Comparison of ENCODE assay signal across 2 cellular contexts in the genomic region with DNA sequence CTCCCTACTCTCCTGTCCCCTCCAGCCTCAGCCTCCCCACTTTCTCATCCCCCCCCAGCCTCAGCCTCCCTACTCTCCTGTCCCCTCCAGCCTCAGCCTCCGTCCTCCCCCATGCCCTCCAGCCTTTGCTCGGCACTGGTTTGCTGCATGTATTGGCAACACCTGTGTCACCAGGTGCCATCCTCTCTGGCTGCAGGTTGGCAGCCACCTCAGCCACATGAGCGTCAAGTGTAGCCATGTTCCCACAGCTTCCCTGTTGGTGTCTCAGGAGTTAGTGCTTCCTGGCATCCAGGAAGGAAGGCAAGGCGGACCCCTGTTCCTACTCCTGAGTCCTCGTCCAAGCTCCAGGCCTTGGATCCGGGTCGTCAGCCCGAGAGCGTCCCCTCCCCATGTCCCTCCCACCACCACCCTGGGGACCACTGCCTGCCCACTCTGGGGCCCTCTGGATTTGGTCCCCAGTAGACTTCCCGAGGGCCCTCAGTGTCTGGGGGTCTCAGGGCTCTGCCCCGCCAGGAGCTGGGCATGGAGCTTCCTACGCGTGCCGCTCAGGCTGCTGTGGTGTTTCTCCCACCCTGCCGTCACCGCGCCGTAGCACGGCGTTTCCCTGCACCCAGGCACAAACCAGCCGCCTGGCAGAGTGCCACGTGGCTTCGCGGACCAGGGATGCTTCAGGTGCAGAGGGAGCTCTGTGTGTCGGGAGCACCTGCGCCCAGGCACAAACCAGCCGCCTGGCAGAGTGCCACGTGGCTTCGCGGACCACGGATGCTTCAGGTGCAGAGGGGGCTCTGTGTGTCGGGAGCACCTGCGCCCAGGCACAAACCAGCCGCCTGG.
A peak's percentile ranks its signal among the peaks of the same experiment; 100 is the strongest.
TF ChIP-seq lines count a peak whose summit lies in the region.

No MANE protein-coding gene starts in this region.

TF ChIP-seq in HepG2, 621 proteins besides CTCF, POLR2A, EP300 and RAD21:
- TF ChIP-seq FLYWCH1 (CRISPR knock-in tag; IDR thresholded peaks at IDR 0.05) (no peak), AGO2 (optimal IDR thresholded peaks at IDR 0.05; ENCODE audit: low read depth, low read length) (peak; percentile 72)
TF ChIP-seq in HepG2: peak in this region for 1.

TF ChIP-seq in GM23338, 12 proteins besides CTCF, POLR2A, EP300 and RAD21:
- TF ChIP-seq EZH2 (IDR thresholded peaks at IDR 0.05; ENCODE audit: low read depth, unreplicated experiment) (no peak), CREB1 (CRISPR knock-in tag; IDR thresholded peaks at IDR 0.05; ENCODE audit: low read depth) (no peak), ZNF331 (CRISPR knock-in tag; IDR thresholded peaks at IDR 0.05; ENCODE audit: low read depth) (no peak), POLR2AphosphoS5 (IDR thresholded peaks at IDR 0.05; ENCODE audit: low read depth) (no peak), JUNB (IDR thresholded peaks at IDR 0.05; ENCODE audit: unreplicated experiment) (no peak), EZH2phosphoT487 (IDR thresholded peaks at IDR 0.05; ENCODE audit: unreplicated experiment) (no peak), NANOG (IDR thresholded peaks at IDR 0.05; ENCODE audit: borderline replicate concordance) (no peak)
- TF ChIP-seq, protein P1, sequence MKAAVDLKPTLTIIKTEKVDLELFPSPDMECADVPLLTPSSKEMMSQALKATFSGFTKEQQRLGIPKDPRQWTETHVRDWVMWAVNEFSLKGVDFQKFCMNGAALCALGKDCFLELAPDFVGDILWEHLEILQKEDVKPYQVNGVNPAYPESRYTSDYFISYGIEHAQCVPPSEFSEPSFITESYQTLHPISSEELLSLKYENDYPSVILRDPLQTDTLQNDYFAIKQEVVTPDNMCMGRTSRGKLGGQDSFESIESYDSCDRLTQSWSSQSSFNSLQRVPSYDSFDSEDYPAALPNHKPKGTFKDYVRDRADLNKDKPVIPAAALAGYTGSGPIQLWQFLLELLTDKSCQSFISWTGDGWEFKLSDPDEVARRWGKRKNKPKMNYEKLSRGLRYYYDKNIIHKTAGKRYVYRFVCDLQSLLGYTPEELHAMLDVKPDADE (IDR thresholded peaks at IDR 0.05), result no peak
- TF ChIP-seq, protein P2, sequence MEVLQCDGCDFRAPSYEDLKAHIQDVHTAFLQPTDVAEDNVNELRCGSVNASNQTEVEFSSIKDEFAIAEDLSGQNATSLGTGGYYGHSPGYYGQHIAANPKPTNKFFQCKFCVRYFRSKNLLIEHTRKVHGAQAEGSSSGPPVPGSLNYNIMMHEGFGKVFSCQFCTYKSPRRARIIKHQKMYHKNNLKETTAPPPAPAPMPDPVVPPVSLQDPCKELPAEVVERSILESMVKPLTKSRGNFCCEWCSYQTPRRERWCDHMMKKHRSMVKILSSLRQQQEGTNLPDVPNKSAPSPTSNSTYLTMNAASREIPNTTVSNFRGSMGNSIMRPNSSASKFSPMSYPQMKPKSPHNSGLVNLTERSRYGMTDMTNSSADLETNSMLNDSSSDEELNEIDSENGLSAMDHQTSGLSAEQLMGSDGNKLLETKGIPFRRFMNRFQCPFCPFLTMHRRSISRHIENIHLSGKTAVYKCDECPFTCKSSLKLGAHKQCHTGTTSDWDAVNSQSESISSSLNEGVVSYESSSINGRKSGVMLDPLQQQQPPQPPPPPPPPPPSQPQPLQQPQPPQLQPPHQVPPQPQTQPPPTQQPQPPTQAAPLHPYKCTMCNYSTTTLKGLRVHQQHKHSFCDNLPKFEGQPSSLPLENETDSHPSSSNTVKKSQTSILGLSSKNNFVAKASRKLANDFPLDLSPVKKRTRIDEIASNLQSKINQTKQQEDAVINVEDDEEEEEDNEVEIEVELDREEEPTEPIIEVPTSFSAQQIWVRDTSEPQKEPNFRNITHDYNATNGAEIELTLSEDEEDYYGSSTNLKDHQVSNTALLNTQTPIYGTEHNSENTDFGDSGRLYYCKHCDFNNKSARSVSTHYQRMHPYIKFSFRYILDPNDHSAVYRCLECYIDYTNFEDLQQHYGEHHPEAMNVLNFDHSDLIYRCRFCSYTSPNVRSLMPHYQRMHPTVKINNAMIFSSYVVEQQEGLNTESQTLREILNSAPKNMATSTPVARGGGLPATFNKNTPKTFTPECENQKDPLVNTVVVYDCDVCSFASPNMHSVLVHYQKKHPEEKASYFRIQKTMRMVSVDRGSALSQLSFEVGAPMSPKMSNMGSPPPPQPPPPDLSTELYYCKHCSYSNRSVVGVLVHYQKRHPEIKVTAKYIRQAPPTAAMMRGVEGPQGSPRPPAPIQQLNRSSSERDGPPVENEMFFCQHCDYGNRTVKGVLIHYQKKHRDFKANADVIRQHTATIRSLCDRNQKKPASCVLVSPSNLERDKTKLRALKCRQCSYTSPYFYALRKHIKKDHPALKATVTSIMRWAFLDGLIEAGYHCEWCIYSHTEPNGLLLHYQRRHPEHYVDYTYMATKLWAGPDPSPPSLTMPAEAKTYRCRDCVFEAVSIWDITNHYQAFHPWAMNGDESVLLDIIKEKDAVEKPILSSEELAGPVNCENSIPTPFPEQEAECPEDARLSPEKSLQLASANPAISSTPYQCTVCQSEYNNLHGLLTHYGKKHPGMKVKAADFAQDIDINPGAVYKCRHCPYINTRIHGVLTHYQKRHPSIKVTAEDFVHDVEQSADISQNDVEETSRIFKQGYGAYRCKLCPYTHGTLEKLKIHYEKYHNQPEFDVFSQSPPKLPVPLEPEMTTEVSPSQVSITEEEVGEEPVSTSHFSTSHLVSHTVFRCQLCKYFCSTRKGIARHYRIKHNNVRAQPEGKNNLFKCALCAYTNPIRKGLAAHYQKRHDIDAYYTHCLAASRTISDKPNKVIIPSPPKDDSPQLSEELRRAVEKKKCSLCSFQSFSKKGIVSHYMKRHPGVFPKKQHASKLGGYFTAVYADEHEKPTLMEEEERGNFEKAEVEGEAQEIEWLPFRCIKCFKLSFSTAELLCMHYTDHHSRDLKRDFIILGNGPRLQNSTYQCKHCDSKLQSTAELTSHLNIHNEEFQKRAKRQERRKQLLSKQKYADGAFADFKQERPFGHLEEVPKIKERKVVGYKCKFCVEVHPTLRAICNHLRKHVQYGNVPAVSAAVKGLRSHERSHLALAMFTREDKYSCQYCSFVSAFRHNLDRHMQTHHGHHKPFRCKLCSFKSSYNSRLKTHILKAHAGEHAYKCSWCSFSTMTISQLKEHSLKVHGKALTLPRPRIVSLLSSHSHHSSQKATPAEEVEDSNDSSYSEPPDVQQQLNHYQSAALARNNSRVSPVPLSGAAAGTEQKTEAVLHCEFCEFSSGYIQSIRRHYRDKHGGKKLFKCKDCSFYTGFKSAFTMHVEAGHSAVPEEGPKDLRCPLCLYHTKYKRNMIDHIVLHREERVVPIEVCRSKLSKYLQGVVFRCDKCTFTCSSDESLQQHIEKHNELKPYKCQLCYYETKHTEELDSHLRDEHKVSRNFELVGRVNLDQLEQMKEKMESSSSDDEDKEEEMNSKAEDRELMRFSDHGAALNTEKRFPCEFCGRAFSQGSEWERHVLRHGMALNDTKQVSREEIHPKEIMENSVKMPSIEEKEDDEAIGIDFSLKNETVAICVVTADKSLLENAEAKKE (CRISPR knock-in tag; IDR thresholded peaks at IDR 0.05), result no peak
